In the genomic region with DNA sequence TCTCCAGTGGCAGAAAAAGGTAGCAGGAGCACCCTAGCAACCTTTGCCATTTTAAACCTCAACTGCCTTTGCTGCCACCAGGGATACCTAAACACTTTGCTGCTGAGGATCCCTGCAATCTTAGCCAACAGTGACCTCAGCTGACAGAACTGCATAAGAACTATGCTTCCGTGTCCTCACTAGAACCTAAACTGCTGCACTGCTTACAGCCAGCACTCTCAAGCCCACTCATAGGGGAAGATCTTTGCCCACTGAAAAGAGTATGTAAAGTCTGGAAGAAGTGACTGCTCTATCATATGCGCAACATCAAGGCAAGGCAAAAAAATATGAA, we compare ENCODE assay signal across 14 cellular contexts.
DNase-seq lines count a peak whose midpoint lies in the region; ATAC-seq and TF ChIP-seq lines count a peak whose summit lies in the region.
"Had no signal": no experiment of that assay in that cellular context is flagged by ENCODE, and none has a peak within 500 bp of the region (broad histone marks: within the 10 kb centered on the region; RNA-seq: fewer than 3 reads in every experiment).

No MANE protein-coding gene starts in this region.

- CTCF ChIA-PET in Caco-2 (lab: Charles Lee), result no interaction called here

- no peaks in the 10 kb centered on the region for H3K36me3 ChIP-seq in Caco-2 (ENCODE audit: control insufficient read depth, insufficient read depth, low read length)
- no peaks in the 10 kb centered on the region for H3K36me3 ChIP-seq in sigmoid colon
- no peaks in the 10 kb centered on the region for H3K36me3 ChIP-seq in right atrium auricular region
- H3K36me3 ChIP-seq: cardiac muscle cell had no signal

- peak; percentile 48 to 54 for DNase-seq in Caco-2
- DNase-seq in LNCaP clone FGC (ENCODE audit: low read depth), result no peak
- DNase-seq in left lobe of liver (ENCODE audit: low spot score), result peak; percentile 52
- no peak for DNase-seq in sigmoid colon
- DNase-seq in right atrium auricular region (ENCODE audit: low spot score), result no peak
- DNase-seq in activated CD4-positive, alpha-beta T cell treated with anti-CD3 and anti-CD28 coated beads, Interleukin-2, amount 50 U/mL, for 48 hours, result no peak
- no peak for DNase-seq in central memory CD4-positive, alpha-beta T cell
- DNase-seq: HFFc6, NCI-H1694, T-helper 2 cell had no signal

- TF ChIP-seq POLR2A in sigmoid colon (IDR thresholded peaks at IDR 0.05), result no peak

- H3K4me3 ChIP-seq in Caco-2 (ENCODE audit: low read depth, low read length) (no peak overlapping the region), LNCaP clone FGC (ENCODE audit: low read depth, low read length) (no peak overlapping the region), sigmoid colon (no peak overlapping the region), right atrium auricular region (no peak overlapping the region)
- H3K4me3 ChIP-seq: cardiac muscle cell, skin epidermis had no signal

- no peaks in the 10 kb centered on the region for H3K36me3 Mint-ChIP-seq in Caco-2 (ENCODE audit: insufficient read depth, unreplicated experiment)
- H3K36me3 Mint-ChIP-seq: mesothelial cell of epicardium had no signal

- no peaks in the 10 kb centered on the region for H3K27me3 Mint-ChIP-seq in Caco-2 (ENCODE audit: insufficient read depth, unreplicated experiment)

- H3K27me3 ChIP-seq in Caco-2 (replicated peaks; ENCODE audit: control insufficient read depth, insufficient read depth, low read length), result no peaks in the 10 kb centered on the region
- H3K27me3 ChIP-seq in sigmoid colon, result no peaks in the 10 kb centered on the region
- H3K27me3 ChIP-seq in right atrium auricular region, result no peaks in the 10 kb centered on the region
- H3K27me3 ChIP-seq: cardiac muscle cell had no signal

- ATAC-seq in left lobe of liver, result peak; percentile 99

- no TSS peak for BruUV-seq in Caco-2 (replicated peaks; lab: Mats Ljungman, UMichigan)

- no peak overlapping the region for H3K4me3 Mint-ChIP-seq in Caco-2 (ENCODE audit: unreplicated experiment)
- H3K4me3 Mint-ChIP-seq: HFFc6, mesothelial cell of epicardium had no signal

- peak in 1 of 2 experiments; percentile 58 for TF ChIP-seq CTCF in Caco-2 (IDR thresholded peaks at IDR 0.05; ENCODE audit: insufficient read depth in 1 of 2, low read depth in 1 of 2, low read length in 1 of 2, severe bottlenecking in 1 of 2, unreplicated experiment in 1 of 2)
- peak; percentile 71 for TF ChIP-seq CTCF in LNCaP clone FGC (IDR thresholded peaks at IDR 0.05; ENCODE audit: control insufficient read depth, extremely low read depth, insufficient read depth)
- peak; percentile 75 for TF ChIP-seq CTCF in VCaP (conservative IDR thresholded peaks at IDR 0.05)
- TF ChIP-seq CTCF in sigmoid colon (IDR thresholded peaks at IDR 0.05), result no peak
- TF ChIP-seq CTCF in right atrium auricular region (IDR thresholded peaks at IDR 0.05), result peak in 1 of 2 donors; percentile 36

- H3K9me3 Mint-ChIP-seq in Caco-2 (ENCODE audit: unreplicated experiment), result peaks cover 24% of the 10 kb centered on the region

- intact Hi-C loops in Caco-2 (cut with micrococcal nuclease; ENCODE audit: unreplicated experiment), result loop anchor here (1.0 to 5.0 kb wide), 3 partner anchors 273 to 1031 kb away; no protein-coding TSS in a partner anchor
- intact Hi-C loops in sigmoid colon (cut with DNase I), result no loop called here

- no peaks in the 10 kb centered on the region for H3K4me1 Mint-ChIP-seq in Caco-2 (ENCODE audit: low read depth, unreplicated experiment)
- H3K4me1 Mint-ChIP-seq: mesothelial cell of epicardium had no signal

- no peak overlapping the region for H3K27ac Mint-ChIP-seq in Caco-2 (ENCODE audit: unreplicated experiment)
- H3K27ac Mint-ChIP-seq: HFFc6, mesothelial cell of epicardium had no signal

- H3K9me3 ChIP-seq in Caco-2 (no peaks in the 10 kb centered on the region), sigmoid colon (peaks cover 0 to 2% (median 0%) of the 10 kb centered on the region in 4 donors), right atrium auricular region (no peaks in the 10 kb centered on the region)

- 66 to 67% methylated on average over 2 of the region's 2 CpGs for WGBS in sigmoid colon, 2 donors

- H3K4me1 ChIP-seq in Caco-2, result no peaks in the 10 kb centered on the region
- no peaks in the 10 kb centered on the region for H3K4me1 ChIP-seq in sigmoid colon
- H3K4me1 ChIP-seq in right atrium auricular region, result no peaks in the 10 kb centered on the region

- POLR2A ChIA-PET in Caco-2 (lab: Charles Lee), result no interaction called here

- H3K27ac ChIP-seq in VCaP (no peak overlapping the region), sigmoid colon (no peak overlapping the region), right atrium auricular region (no peak overlapping the region)
- H3K27ac ChIP-seq: cardiac muscle cell, skin epidermis had no signal

- no peak for TF ChIP-seq EP300 in sigmoid colon (IDR thresholded peaks at IDR 0.05)

Comparison
In these comparisons a context has a peak if more than half of its experiments do, and no peak if none do; other contexts are left out.
1. DNase-seq: peak in Caco-2 (2 of 2) and left lobe of liver (single experiment); none in LNCaP clone FGC (single experiment), sigmoid colon (single experiment), right atrium auricular region (single experiment), activated CD4-positive, alpha-beta T cell treated with anti-CD3 and anti-CD28 coated beads, Interleukin-2, amount 50 U/mL, for 48 hours (0 of 2) and central memory CD4-positive, alpha-beta T cell (single experiment).
2. CTCF ChIP-seq: peak in LNCaP clone FGC (single experiment) and VCaP (single experiment); none in sigmoid colon (0 of 4).